8 cellular contexts compared by ENCODE assay signal in genomic region chr6:26198626-26199056, GRCh38.
DNase-seq lines count a peak whose midpoint lies in the region; ATAC-seq and TF ChIP-seq lines count a peak whose summit lies in the region.

No MANE protein-coding gene starts in this region.

- ATAC-seq in HG03280 (IDR thresholded peaks at IDR 0.05; ENCODE audit: unreplicated experiment) (peak; percentile 6), activated B cell treated with CpG ODN at 0.5 μM for 24 hours (ENCODE audit: low read depth) (peak; percentile 5), gastroesophageal sphincter (peak; percentile 3), sciatic nerve (peak; percentile 7)

- no peaks in the 10 kb centered on the region for H3K9me3 Mint-ChIP-seq in activated B cell treated with CpG ODN at 0.5 μM for 24 hours

- peak overlapping the region; percentile 96 for H3K27ac Mint-ChIP-seq in activated B cell treated with CpG ODN at 0.5 μM for 24 hours

- H3K4me1 ChIP-seq in gastroesophageal sphincter, result peaks cover 0 to 46% (median 7%) of the 10 kb centered on the region in 3 donors

- peaks cover 51% of the 10 kb centered on the region for H3K4me1 Mint-ChIP-seq in activated B cell treated with CpG ODN at 0.5 μM for 24 hours

- H3K27me3 Mint-ChIP-seq in activated B cell treated with CpG ODN at 0.5 μM for 24 hours, result no peaks in the 10 kb centered on the region

- peak overlapping the region; percentile 52 for H3K4me3 ChIP-seq in gastroesophageal sphincter

- no peak for TF ChIP-seq EP300 in gastroesophageal sphincter (IDR thresholded peaks at IDR 0.05)

- 0% methylated on average over 10 to 15 of the region's 15 CpGs for WGBS in gastroesophageal sphincter (ENCODE audit: low coverage in 1 of 2), 2 donors

- CTCF ChIA-PET in activated B cell treated with CpG ODN at 0.5 μM for 24 hours (lab: Charles Lee), result interaction anchor here (1.2 to 2.6 kb wide), 7 partner anchors 10 to 397 kb away, joined by 3 to 12 read pairs (median 5); a partner anchor contains a TSS

- peaks cover 7% of the 10 kb centered on the region for H3K27me3 ChIP-seq in gastroesophageal sphincter

- peak; percentile 82 for DNase-seq in SKM-1 treated with dmso at 0.1 percent for 144 hours (lab: John Stamatoyannopoulos, UW; ENCODE audit: unreplicated experiment)
- DNase-seq in SKM-1 (lab: John Stamatoyannopoulos, UW; ENCODE audit: unreplicated experiment), result no peak
- no peak for DNase-seq in activated B cell treated with CpG ODN at 0.5 μM for 24 hours
- DNase-seq in sciatic nerve (ENCODE audit: low spot score), result no peak
- DNase-seq in NCI-H2227 treated with DMSO at 0.1 percent for 48 hours (lab: John Stamatoyannopoulos, UW), result no peak
- no peak for DNase-seq in AG20443 (ENCODE audit: low spot score)

- POLR2A ChIA-PET in activated B cell treated with CpG ODN at 0.5 μM for 24 hours (lab: Charles Lee), result interaction anchor here (0.6 to 20.1 kb wide), 56 partner anchors 11 to 1695 kb away, joined by 3 to 1229 read pairs (median 12); partner anchors contain the start of gene HMGN4

- peak overlapping the region; percentile 89 to 96 (median 92) for H3K27ac ChIP-seq in gastroesophageal sphincter

- H3K36me3 ChIP-seq in gastroesophageal sphincter, result no peaks in the 10 kb centered on the region

- H3K9me3 ChIP-seq in gastroesophageal sphincter, result no peaks in the 10 kb centered on the region

- H3K4me3 Mint-ChIP-seq in activated B cell treated with CpG ODN at 0.5 μM for 24 hours, result peak overlapping the region; percentile 93

- TF ChIP-seq POLR2A in gastroesophageal sphincter (IDR thresholded peaks at IDR 0.05), result no peak

- no peak for TF ChIP-seq CTCF in activated B cell treated with CpG ODN at 0.5 μM for 24 hours (IDR thresholded peaks at IDR 0.05)
- TF ChIP-seq CTCF in gastroesophageal sphincter (IDR thresholded peaks at IDR 0.05), result no peak

- intact Hi-C loops in activated B cell treated with CpG ODN at 0.5 μM for 24 hours (cut with micrococcal nuclease) (loop anchor here (1.0 to 10.0 kb wide), 13 partner anchors 15 to 1936 kb away; partner anchors contain the start of gene ZNF165), sciatic nerve (cut with DNase I) (no loop called here)

- peaks cover 35% of the 10 kb centered on the region for H3K36me3 Mint-ChIP-seq in activated B cell treated with CpG ODN at 0.5 μM for 24 hours (ENCODE audit: low read depth)
